ENCODE assay signal across 17 cellular contexts in genomic region chr11:18780329-18780728, GRCh38. TPM values are rescaled to one million over a fixed set of nuclear protein-coding genes. Genes with fewer than 3 reads are reported as not detected.
"Had no signal": no experiment of that assay in that cellular context is flagged by ENCODE, and none has a peak within 500 bp of the region (broad histone marks: within the 10 kb centered on the region; RNA-seq: fewer than 3 reads in every experiment).

No MANE protein-coding gene starts in this region.

- H3K36me3 Mint-ChIP-seq: naive B cell had no signal

- H3K9me3 ChIP-seq: testis, upper lobe of left lung had no signal

- H3K27ac ChIP-seq: epithelial cell of prostate, skin epidermis, testis, upper lobe of left lung had no signal

- H3K27me3 ChIP-seq: testis, upper lobe of left lung had no signal

- ATAC-seq: effector memory CD8-positive, alpha-beta T cell; stimulated activated naive CD8-positive, alpha-beta T cell treated with anti-CD3 and anti-CD28 coated beads, Interleukin-15, amount 100 ng/mL, for 72 hours had no signal

- H3K27ac Mint-ChIP-seq: activated CD4-positive, alpha-beta T cell treated with anti-CD3 and anti-CD28 coated beads, Interleukin-2, amount 10 ng/mL, durations not matched to agents 24 days and 14 days; activated naive CD8-positive, alpha-beta T cell treated with anti-CD3 and anti-CD28 coated beads, Interleukin-2, amount 10 ng/mL, durations not matched to agents 7 days and 5 days; brain; dendritic cell treated with granulocyte-macrophage colony-stimulating factor and Interleukin-4, amounts not matched to agents 40 ng/mL and 50 ng/mL, for 4 days; effector memory CD8-positive, alpha-beta T cell had no signal

- H3K9me3 Mint-ChIP-seq: activated CD4-positive, alpha-beta T cell treated with anti-CD3 and anti-CD28 coated beads, Interleukin-2, amount 10 ng/mL, durations not matched to agents 24 days and 14 days; brain; dendritic cell treated with granulocyte-macrophage colony-stimulating factor and Interleukin-4, amounts not matched to agents 40 ng/mL and 50 ng/mL, for 4 days; naive B cell had no signal

- H3K4me3 ChIP-seq: lung, skin epidermis, testis, upper lobe of left lung had no signal

- H3K36me3 ChIP-seq: upper lobe of left lung had no signal

- H3K4me1 Mint-ChIP-seq: brain had no signal

- H3K4me1 ChIP-seq: testis, upper lobe of left lung had no signal

- H3K27me3 Mint-ChIP-seq: brain; effector memory CD8-positive, alpha-beta T cell; stimulated activated naive CD8-positive, alpha-beta T cell treated with anti-CD3 and anti-CD28 coated beads, Interleukin-15, amount 100 ng/mL, for 72 hours had no signal

- DNase-seq: activated CD4-positive, alpha-beta T cell treated with anti-CD3 and anti-CD28 coated beads, Interleukin-2, amount 10 ng/mL, durations not matched to agents 24 days and 14 days; activated CD4-positive, CD25-positive, alpha-beta regulatory T cell; activated CD8-positive, alpha-beta memory T cell treated with anti-CD3 and anti-CD28 coated beads for 24 hours; activated naive CD4-positive, alpha-beta T cell; activated naive CD8-positive, alpha-beta T cell treated with anti-CD3 and anti-CD28 coated beads, Interleukin-2, amount 10 ng/mL, durations not matched to agents 7 days and 5 days; effector memory CD8-positive, alpha-beta T cell; naive B cell; posterior cingulate gyrus; stimulated activated naive CD8-positive, alpha-beta T cell treated with anti-CD3 and anti-CD28 coated beads, Interleukin-15, amount 100 ng/mL, for 72 hours; testis had no signal

- H3K4me3 Mint-ChIP-seq: activated CD4-positive, alpha-beta T cell treated with anti-CD3 and anti-CD28 coated beads, Interleukin-2, amount 10 ng/mL, durations not matched to agents 24 days and 14 days; activated naive CD8-positive, alpha-beta T cell treated with anti-CD3 and anti-CD28 coated beads, Interleukin-2, amount 10 ng/mL, durations not matched to agents 7 days and 5 days; brain; dendritic cell treated with granulocyte-macrophage colony-stimulating factor and Interleukin-4, amounts not matched to agents 40 ng/mL and 50 ng/mL, for 4 days; effector memory CD8-positive, alpha-beta T cell; stimulated activated naive CD8-positive, alpha-beta T cell treated with anti-CD3 and anti-CD28 coated beads, Interleukin-15, amount 100 ng/mL, for 72 hours had no signal

RNA-seq across cellular contexts. Expression of gene PTPN5, which starts 11.3 kb away (rescaled TPM):
- total RNA-seq: activated CD4-positive, alpha-beta T cell treated with anti-CD3 and anti-CD28 coated beads, Interleukin-2, amount 10 ng/mL, durations not matched to agents 24 days and 14 days; activated naive CD8-positive, alpha-beta T cell treated with anti-CD3 and anti-CD28 coated beads, Interleukin-2, amount 10 ng/mL, durations not matched to agents 7 days and 5 days; T-helper 1 cell treated with Interleukin-12 subunit alpha and Interleukin-12 subunit beta and Interleukin-4 antibody, amounts not matched to agents 30 ng/mL and 1 ng/mL, for 36 hours had no signal

RNA-seq across cellular contexts. Expression of gene IGSF22, which starts 54.3 kb away (rescaled TPM):
- total RNA-seq: activated CD4-positive, alpha-beta T cell treated with anti-CD3 and anti-CD28 coated beads, Interleukin-2, amount 10 ng/mL, durations not matched to agents 24 days and 14 days had no signal
